24 cellular contexts compared by ENCODE assay signal in the genomic region with DNA sequence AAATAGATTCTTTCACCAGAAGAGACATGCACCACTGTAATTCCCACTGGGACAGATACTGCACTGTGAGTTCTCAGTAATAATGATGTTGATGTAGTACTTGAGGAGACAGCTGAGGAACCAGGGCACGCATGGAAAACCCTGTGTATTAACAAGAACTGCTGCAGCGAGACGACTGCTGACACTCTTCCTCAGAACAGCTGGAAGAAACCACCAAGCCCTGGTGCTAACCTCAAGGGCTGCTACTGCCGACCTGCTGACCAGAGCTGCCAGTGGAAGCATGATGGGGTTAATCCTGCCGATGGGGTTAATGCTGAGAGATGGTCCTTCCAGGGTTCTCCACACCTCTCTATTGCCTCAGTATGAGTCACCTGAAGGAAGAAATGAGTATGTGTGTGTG. TPM values are rescaled to one million over a fixed set of nuclear protein-coding genes. Genes with fewer than 3 reads are reported as not detected.
DNase-seq lines count a peak whose midpoint lies in the region; ATAC-seq and TF ChIP-seq lines count a peak whose summit lies in the region.
"Had no signal": no experiment of that assay in that cellular context is flagged by ENCODE, and none has a peak within 500 bp of the region (broad histone marks: within the 10 kb centered on the region; RNA-seq: fewer than 3 reads in every experiment).

No MANE protein-coding gene starts in this region.

- H3K27me3 Mint-ChIP-seq in T-helper 17 cell: peaks cover 5% of the 10 kb centered on the region
- H3K27me3 Mint-ChIP-seq: IgD-negative memory B cell had no signal

- 60% methylated on average over 1 to 5 of the region's 5 CpGs for WGBS in testis, 2 donors

- H3K4me1 ChIP-seq in duodenal mucosa (ENCODE audit: control insufficient read depth in 1 of 2, insufficient read depth in 2 of 2, low read length in 2 of 2): no peaks in the 10 kb centered on the region
- H3K4me1 ChIP-seq in testis: no peaks in the 10 kb centered on the region

- intact Hi-C loops in testis (cut with DNase I; ENCODE audit: low total_unique reads): no loop called here

- no peaks in the 10 kb centered on the region for H3K27me3 ChIP-seq in duodenal mucosa (ENCODE audit: control insufficient read depth in 1 of 2, insufficient read depth in 2 of 2, low read length in 2 of 2)
- no peaks in the 10 kb centered on the region for H3K27me3 ChIP-seq in testis

- ATAC-seq in HG03571 (IDR thresholded peaks at IDR 0.05; ENCODE audit: unreplicated experiment): no peak
- ATAC-seq in T-helper 17 cell: no peak
- ATAC-seq: CD8-positive, alpha-beta T cell; T-cell had no signal

- H3K36me3 ChIP-seq in duodenal mucosa (ENCODE audit: control insufficient read depth in 1 of 2, insufficient read depth in 2 of 2, low read length in 2 of 2) (no peaks in the 10 kb centered on the region), testis (ENCODE audit: low read depth, missing control alignments) (no peaks in the 10 kb centered on the region)

- no peak overlapping the region for H3K9ac ChIP-seq in duodenal mucosa (ENCODE audit: low read depth in 1 of 2, low read length in 2 of 2)
- H3K9ac ChIP-seq: GM23248, KMS-11 had no signal

- H3K4me3 Mint-ChIP-seq in T-helper 17 cell: no peak overlapping the region
- H3K4me3 Mint-ChIP-seq: CD8-positive, alpha-beta T cell; IgD-negative memory B cell; T-cell had no signal

- peak; percentile 31 for DNase-seq in MV-4-11 (lab: John Stamatoyannopoulos, UW)
- DNase-seq in myocyte (ENCODE audit: low read depth): peak; percentile 85
- DNase-seq in testis: peak; percentile 17
- DNase-seq in T-helper 17 cell: no peak
- no peak for DNase-seq in NCI-H1436 treated with DMSO at 0.1 percent for 48 hours (lab: John Stamatoyannopoulos, UW)
- DNase-seq: CD8-positive, alpha-beta T cell; DND-41; GM23248; H7; NCI-H1092 treated with DMSO at 0.1 percent for 48 hours; NCI-H1436; NCI-H187 treated with DMSO at 0.1 percent for 48 hours; NCI-H2107; NCI-H446 treated with DMSO at 0.1 percent for 48 hours; NCI-H526; NCI-H82; Right ventricle myocardium superior; RPMI8226; T-cell had no signal

- H3K9me3 ChIP-seq in duodenal mucosa (ENCODE audit: control insufficient read depth in 1 of 2, low read length in 2 of 2) (peaks cover 0 to 2% of the 10 kb centered on the region in 2 donors), testis (no peaks in the 10 kb centered on the region), T-helper 17 cell (ENCODE audit: control insufficient read depth, low read length, poor library complexity, severe bottlenecking) (no peaks in the 10 kb centered on the region)

- H3K4me3 ChIP-seq in duodenal mucosa (ENCODE audit: low read depth in 1 of 2, low read length in 2 of 2) (no peak overlapping the region), testis (no peak overlapping the region)
- H3K4me3 ChIP-seq: GM23248 had no signal

- TF ChIP-seq CTCF in testis (IDR thresholded peaks at IDR 0.05): no peak

- H3K4me1 Mint-ChIP-seq in T-helper 17 cell: no peaks in the 10 kb centered on the region
- H3K4me1 Mint-ChIP-seq: T-cell had no signal

- H3K27ac Mint-ChIP-seq in T-helper 17 cell: no peak overlapping the region
- H3K27ac Mint-ChIP-seq: CD8-positive, alpha-beta T cell; IgD-negative memory B cell; T-cell had no signal

- no peaks in the 10 kb centered on the region for H3K36me3 Mint-ChIP-seq in T-helper 17 cell (ENCODE audit: low read depth)
- H3K36me3 Mint-ChIP-seq: CD8-positive, alpha-beta T cell; T-cell had no signal

- peak overlapping the region; percentile 8 for H3K27ac ChIP-seq in duodenal mucosa (ENCODE audit: low read depth, low read length)
- no peak overlapping the region for H3K27ac ChIP-seq in testis
- H3K27ac ChIP-seq: C4-2B, GM23248, KMS-11 had no signal

- no peak for TF ChIP-seq POLR2A in testis (IDR thresholded peaks at IDR 0.05)

RNA-seq across cellular contexts. Expression of gene EDNRB, which starts 45.6 kb away (rescaled TPM):
- total RNA-seq in myocyte (1.7 and 2.2 TPM in 2 replicates), testis (1 to 10 TPM; 4.6 to 5.9 TPM), T-helper 17 cell (not detected)
- 0.19 TPM for polyA plus RNA-seq in myocyte (2012)
- polyA plus RNA-seq in testis (ENCODE audit: insufficient read depth, low read depth, low replicate concordance): 3.5 TPM
- total RNA-seq: CD8-positive, alpha-beta T cell had no signal
- polyA plus RNA-seq: IgD-negative memory B cell had no signal

Comparison
In these comparisons a context has a peak if more than half of its experiments do, and no peak if none do; other contexts are left out.
1. DNase-seq: peak in MV-4-11 (single experiment), myocyte (single experiment) and testis (single experiment); none in T-helper 17 cell (0 of 3) and NCI-H1436 treated with DMSO at 0.1 percent for 48 hours (single experiment).